ENCODE assay signal across 8 cellular contexts in genomic region chr2:223896751-223897320, GRCh38. TPM values are rescaled to one million over a fixed set of nuclear protein-coding genes. Genes with fewer than 3 reads are reported as not detected.
DNase-seq lines count a peak whose midpoint lies in the region; ATAC-seq and TF ChIP-seq lines count a peak whose summit lies in the region.

No MANE protein-coding gene starts in this region.

- H3K27ac ChIP-seq in OCI-LY1 (ENCODE audit: low read depth, low read length, poor library complexity, severe bottlenecking) (no peak overlapping the region), lower lobe of right lung (peak overlapping the region; percentile 19)

- no peak overlapping the region for H2AFZ ChIP-seq in OCI-LY1 (ENCODE audit: low read length)

- H3K27me3 ChIP-seq in OCI-LY1 (ENCODE audit: insufficient read depth, low read length) (no peaks in the 10 kb centered on the region), lower lobe of right lung (ENCODE audit: low read depth) (no peaks in the 10 kb centered on the region)

- no peak overlapping the region for H3K4me3 Mint-ChIP-seq in nephron progenitor cell

- no peaks in the 10 kb centered on the region for H4K20me1 ChIP-seq in OCI-LY1 (ENCODE audit: insufficient read depth, low read length)

- DNase-seq in lower lobe of right lung (no peak), left ventricle myocardium superior (no peak), left cardiac atrium (no peak), nephron progenitor cell (no peak), posterior cingulate gyrus (no peak)

- H3K9me3 Mint-ChIP-seq in nephron progenitor cell, result no peaks in the 10 kb centered on the region

- ATAC-seq in GM19023 (IDR thresholded peaks at IDR 0.05; ENCODE audit: unreplicated experiment) (peak; percentile 63), HG02763 (IDR thresholded peaks at IDR 0.05; ENCODE audit: unreplicated experiment) (peak; percentile 74), lower lobe of right lung (no peak), left ventricle myocardium superior (no peak), left cardiac atrium (no peak)

- no peak for TF ChIP-seq CTCF in OCI-LY1 (IDR thresholded peaks at IDR 0.05; ENCODE audit: low read length)
- no peak for TF ChIP-seq CTCF in lower lobe of right lung (IDR thresholded peaks at IDR 0.05)
- TF ChIP-seq CTCF in nephron progenitor cell (IDR thresholded peaks at IDR 0.05), result no peak

- H3K4me1 Mint-ChIP-seq in nephron progenitor cell, result peaks cover 8% of the 10 kb centered on the region

- no peaks in the 10 kb centered on the region for H3K9me3 ChIP-seq in OCI-LY1 (ENCODE audit: low read length)
- no peaks in the 10 kb centered on the region for H3K9me3 ChIP-seq in lower lobe of right lung

- peak overlapping the region; percentile 3; the same call in 1 of the 2 replicates for H3K4me2 ChIP-seq in OCI-LY1 (ENCODE audit: low read length)

- no peaks in the 10 kb centered on the region for H3K9me2 ChIP-seq in OCI-LY1 (ENCODE audit: low read depth, low read length)

- H3K79me2 ChIP-seq in OCI-LY1 (ENCODE audit: insufficient read depth, low read length), result no peaks in the 10 kb centered on the region

- peaks cover 38% of the 10 kb centered on the region for H3K36me3 Mint-ChIP-seq in nephron progenitor cell (ENCODE audit: low read depth)

- H3K4me1 ChIP-seq in OCI-LY1 (ENCODE audit: insufficient read depth, low read length, severe bottlenecking) (peaks cover 16% of the 10 kb centered on the region), lower lobe of right lung (no peaks in the 10 kb centered on the region)

- H3K27me3 Mint-ChIP-seq in nephron progenitor cell (ENCODE audit: low read depth, poor library complexity), result no peaks in the 10 kb centered on the region

- no peaks in the 10 kb centered on the region for H3F3A ChIP-seq in OCI-LY1 (ENCODE audit: insufficient read depth, low read length)

- H3K36me3 ChIP-seq in OCI-LY1 (ENCODE audit: insufficient read depth, low read length) (no peaks in the 10 kb centered on the region), lower lobe of right lung (peaks cover 84% of the 10 kb centered on the region)

- intact Hi-C loops in lower lobe of right lung (cut with DNase I) (no loop called here), left ventricle myocardium superior (cut with micrococcal nuclease) (no loop called here), left cardiac atrium (cut with DNase I) (no loop called here), posterior cingulate gyrus (cut with DNase I) (no loop called here)

- H3K4me3 ChIP-seq in OCI-LY1 (ENCODE audit: low read depth, low read length, poor library complexity, severe bottlenecking) (no peak overlapping the region), lower lobe of right lung (no peak overlapping the region)

- no peak overlapping the region for H3K9ac ChIP-seq in OCI-LY1 (ENCODE audit: low read length)

- H3K27ac Mint-ChIP-seq in nephron progenitor cell, result no peak overlapping the region

RNA-seq across cellular contexts. Expression of gene WDFY1, which starts 48.3 kb away (rescaled TPM):
- 45.5 TPM for total RNA-seq in lower lobe of right lung
- total RNA-seq in left ventricle myocardium superior, result 12.4 TPM
- 10 to 100 TPM; 14.1 to 20.5 TPM for total RNA-seq in left cardiac atrium

RNA-seq across cellular contexts. Expression of gene AP1S3, which starts 59.5 kb away (rescaled TPM):
- total RNA-seq in lower lobe of right lung (6.4 TPM), left ventricle myocardium superior (0.50 TPM), left cardiac atrium (1 to 10 TPM in 1 of 2 donors, under 1 TPM in 1; 0.71 to 1.0 TPM)

Comparison
In these comparisons a context has a peak if more than half of its experiments do, and no peak if none do; other contexts are left out.
1. ATAC-seq: peak in GM19023 (single experiment) and HG02763 (single experiment); none in lower lobe of right lung (0 of 2), left ventricle myocardium superior (single experiment) and left cardiac atrium (0 of 2).